Comparison of ENCODE assay signal across 9 cellular contexts in the genomic region with DNA sequence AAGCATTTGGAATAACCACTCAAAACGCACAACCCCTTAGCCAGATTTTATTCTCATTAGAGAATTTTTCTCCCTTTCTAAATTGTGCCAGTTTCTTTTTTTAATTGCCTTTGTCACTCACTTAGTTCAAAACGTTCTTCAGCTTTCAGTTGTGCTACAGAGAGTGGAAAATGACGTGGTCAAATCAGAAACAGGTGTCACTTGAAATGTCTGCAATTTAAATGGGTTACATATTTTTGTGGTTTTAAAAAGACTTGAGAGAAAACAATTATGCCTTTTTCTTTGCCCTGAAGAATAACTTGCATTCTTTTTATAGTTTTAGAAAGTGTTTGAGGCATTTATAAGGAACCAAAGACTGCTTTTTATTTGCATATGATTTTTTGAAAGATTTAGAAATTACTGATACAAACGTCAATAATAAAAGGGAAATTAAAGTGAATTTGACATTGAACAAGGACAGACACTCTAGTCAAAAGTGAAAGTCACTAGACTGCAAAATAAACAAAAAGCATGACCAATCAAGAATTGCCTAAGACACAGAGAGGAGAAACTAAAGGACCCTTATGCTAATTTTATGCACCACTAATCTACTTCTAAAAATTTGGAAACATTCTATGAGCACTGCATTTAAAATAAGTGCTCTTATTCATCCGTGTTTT.
DNase-seq lines count a peak whose midpoint lies in the region; ATAC-seq, FAIRE-seq and TF ChIP-seq lines count a peak whose summit lies in the region.
"Had no signal": no experiment of that assay in that cellular context is flagged by ENCODE, and none has a peak within 500 bp of the region (broad histone marks: within the 10 kb centered on the region; RNA-seq: fewer than 3 reads in every experiment).

No MANE protein-coding gene starts in this region.

- 0 out of 2 replicates have a peak overlapping the region, but pooled peaks have one; percentile 9 for H3K4me2 ChIP-seq in GM12878 (ENCODE audit: control insufficient read depth, insufficient read depth)

- CTCF ChIA-PET in GM12878 (lab: Yijun Ruan, JAX): no interaction called here

- no peak for TF ChIP-seq RAD21 in GM12878 (IDR thresholded peaks at IDR 0.05; ENCODE audit: insufficient read depth, low read depth, low read length)

- DNase-seq in AG08395 (ENCODE audit: low spot score) (peak; percentile 44), GM12878 (ENCODE audit: low read depth, low spot score) (peak; percentile 19), AG20443 (ENCODE audit: low spot score) (no peak), NCI-H1436 (lab: John Stamatoyannopoulos, UW) (no peak)
- DNase-seq in stimulated activated CD4-positive, alpha-beta T cell treated with anti-CD3 and anti-CD28 coated beads, Interleukin-1b, Interleukin-23, amount 100 ng/mL, for 48 hours: no peak
- DNase-seq: NCI-H2081 had no signal

- POLR2A ChIA-PET in GM12878 (lab: Charles Lee): no interaction called here

- no peaks in the 10 kb centered on the region for H4K20me1 ChIP-seq in GM12878 (ENCODE audit: control insufficient read depth, insufficient read depth)

- no TSS peak for BruUV-seq in GM12878 (replicated peaks; lab: Mats Ljungman, UMichigan)

- no peak for TF ChIP-seq POLR2A in GM12878 (IDR thresholded peaks at IDR 0.05; ENCODE audit: low read depth, low read length)

- TF ChIP-seq EP300 in GM12878 (IDR thresholded peaks at IDR 0.05; ENCODE audit: borderline replicate concordance in 1 of 2, control insufficient read depth in 1 of 2, low read depth in 2 of 2, low read length in 2 of 2): peak in 1 of 2 experiments; percentile 51; a peak in 3 of 4 replicates

- RAD21 ChIA-PET in GM12878 (lab: Charles Lee; ENCODE audit: unreplicated experiment): no interaction called here

- in situ Hi-C loops in GM12878 (cut with MboI): no loop called here

- no peak overlapping the region for H3K9ac ChIP-seq in GM12878 (ENCODE audit: control insufficient read depth, insufficient read depth, low read length)

- no peak for FAIRE-seq in GM12878 (lab: Jason Lieb, UNC)

- SMC1A ChIA-PET in GM12878 (lab: Charles Lee; ENCODE audit: uncharacterized antibody, unreplicated experiment): no interaction called here

- intact Hi-C loops in GM12878 (cut with micrococcal nuclease; ENCODE audit: unreplicated experiment): loop anchor here (5.0 kb wide), 1 partner anchor 107 kb away; no protein-coding TSS in a partner anchor

- no peak overlapping the region for H2AFZ ChIP-seq in GM12878 (ENCODE audit: control insufficient read depth, low read depth, low read length)

- TF ChIP-seq CTCF in GM12878 (IDR thresholded peaks at IDR 0.05 in 2 of 3, conservative IDR thresholded peaks at IDR 0.05 in 1 of 3; ENCODE audit: control insufficient read depth in 2 of 3, extremely low read depth in 1 of 3, insufficient read depth in 1 of 3, low read depth in 3 of 3, low read length in 3 of 3): no peak

- H3K4me1 ChIP-seq in GM12878 (ENCODE audit: control insufficient read depth, insufficient read depth, low read length): no peaks in the 10 kb centered on the region

- ATAC-seq in GM19452 (IDR thresholded peaks at IDR 0.05; ENCODE audit: unreplicated experiment) (peak; percentile 74), HG03139 (IDR thresholded peaks at IDR 0.05; ENCODE audit: unreplicated experiment) (peak; percentile 55), GM12878 (peak; percentile 76), HG02870 (IDR thresholded peaks at IDR 0.05; ENCODE audit: unreplicated experiment) (no peak)

- 0 out of 2 replicates have a peak overlapping the region, but pooled peaks have one; percentile 14 for H3K4me3 ChIP-seq in GM12878

- no peak overlapping the region for H3K27ac ChIP-seq in GM12878 (ENCODE audit: control insufficient read depth, insufficient read depth)

- no peaks in the 10 kb centered on the region for H3K27me3 ChIP-seq in GM12878 (replicated peaks in 1 of 2; ENCODE audit: control insufficient read depth in 2 of 2, insufficient read depth in 2 of 2, low read length in 1 of 2)

- no peaks in the 10 kb centered on the region for H3K79me2 ChIP-seq in GM12878 (ENCODE audit: control insufficient read depth, insufficient read depth, low read length)

- H3K36me3 ChIP-seq in GM12878 (ENCODE audit: control insufficient read depth in 2 of 2, insufficient read depth in 2 of 2, low read length in 1 of 2): no peaks in the 10 kb centered on the region

- H3K9me3 ChIP-seq in GM12878 (replicated peaks; ENCODE audit: control insufficient read depth, insufficient read depth, low read length): no peaks in the 10 kb centered on the region

- WGBS in GM12878 (ENCODE audit: insufficient coverage, insufficient replicate concordance, low lambda C conversion rate, missing lambda C conversion rate): 0% methylated on average over 5 of the region's 5 CpGs

TF ChIP-seq in GM12878, 131 proteins besides CTCF, POLR2A, EP300 and RAD21 (continues in another document):
- TF ChIP-seq, protein P1, sequence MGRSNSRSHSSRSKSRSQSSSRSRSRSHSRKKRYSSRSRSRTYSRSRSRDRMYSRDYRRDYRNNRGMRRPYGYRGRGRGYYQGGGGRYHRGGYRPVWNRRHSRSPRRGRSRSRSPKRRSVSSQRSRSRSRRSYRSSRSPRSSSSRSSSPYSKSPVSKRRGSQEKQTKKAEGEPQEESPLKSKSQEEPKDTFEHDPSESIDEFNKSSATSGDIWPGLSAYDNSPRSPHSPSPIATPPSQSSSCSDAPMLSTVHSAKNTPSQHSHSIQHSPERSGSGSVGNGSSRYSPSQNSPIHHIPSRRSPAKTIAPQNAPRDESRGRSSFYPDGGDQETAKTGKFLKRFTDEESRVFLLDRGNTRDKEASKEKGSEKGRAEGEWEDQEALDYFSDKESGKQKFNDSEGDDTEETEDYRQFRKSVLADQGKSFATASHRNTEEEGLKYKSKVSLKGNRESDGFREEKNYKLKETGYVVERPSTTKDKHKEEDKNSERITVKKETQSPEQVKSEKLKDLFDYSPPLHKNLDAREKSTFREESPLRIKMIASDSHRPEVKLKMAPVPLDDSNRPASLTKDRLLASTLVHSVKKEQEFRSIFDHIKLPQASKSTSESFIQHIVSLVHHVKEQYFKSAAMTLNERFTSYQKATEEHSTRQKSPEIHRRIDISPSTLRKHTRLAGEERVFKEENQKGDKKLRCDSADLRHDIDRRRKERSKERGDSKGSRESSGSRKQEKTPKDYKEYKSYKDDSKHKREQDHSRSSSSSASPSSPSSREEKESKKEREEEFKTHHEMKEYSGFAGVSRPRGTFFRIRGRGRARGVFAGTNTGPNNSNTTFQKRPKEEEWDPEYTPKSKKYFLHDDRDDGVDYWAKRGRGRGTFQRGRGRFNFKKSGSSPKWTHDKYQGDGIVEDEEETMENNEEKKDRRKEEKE (IDR thresholded peaks at IDR 0.05): no peak
- TF ChIP-seq NFYA (IDR thresholded peaks at IDR 0.05; ENCODE audit: borderline replicate concordance, low read depth, low read length) (no peak), SIX5 (IDR thresholded peaks at IDR 0.05; ENCODE audit: low read depth, low read length, severe bottlenecking) (no peak), SREBF1 (IDR thresholded peaks at IDR 0.05; ENCODE audit: low read length) (no peak), ATF7 (IDR thresholded peaks at IDR 0.05; ENCODE audit: low read depth) (peak; percentile 81), BMI1 (IDR thresholded peaks at IDR 0.05; ENCODE audit: borderline replicate concordance) (no peak), TCF7 (IDR thresholded peaks at IDR 0.05; ENCODE audit: borderline replicate concordance) (no peak)
- TF ChIP-seq, protein P2, sequence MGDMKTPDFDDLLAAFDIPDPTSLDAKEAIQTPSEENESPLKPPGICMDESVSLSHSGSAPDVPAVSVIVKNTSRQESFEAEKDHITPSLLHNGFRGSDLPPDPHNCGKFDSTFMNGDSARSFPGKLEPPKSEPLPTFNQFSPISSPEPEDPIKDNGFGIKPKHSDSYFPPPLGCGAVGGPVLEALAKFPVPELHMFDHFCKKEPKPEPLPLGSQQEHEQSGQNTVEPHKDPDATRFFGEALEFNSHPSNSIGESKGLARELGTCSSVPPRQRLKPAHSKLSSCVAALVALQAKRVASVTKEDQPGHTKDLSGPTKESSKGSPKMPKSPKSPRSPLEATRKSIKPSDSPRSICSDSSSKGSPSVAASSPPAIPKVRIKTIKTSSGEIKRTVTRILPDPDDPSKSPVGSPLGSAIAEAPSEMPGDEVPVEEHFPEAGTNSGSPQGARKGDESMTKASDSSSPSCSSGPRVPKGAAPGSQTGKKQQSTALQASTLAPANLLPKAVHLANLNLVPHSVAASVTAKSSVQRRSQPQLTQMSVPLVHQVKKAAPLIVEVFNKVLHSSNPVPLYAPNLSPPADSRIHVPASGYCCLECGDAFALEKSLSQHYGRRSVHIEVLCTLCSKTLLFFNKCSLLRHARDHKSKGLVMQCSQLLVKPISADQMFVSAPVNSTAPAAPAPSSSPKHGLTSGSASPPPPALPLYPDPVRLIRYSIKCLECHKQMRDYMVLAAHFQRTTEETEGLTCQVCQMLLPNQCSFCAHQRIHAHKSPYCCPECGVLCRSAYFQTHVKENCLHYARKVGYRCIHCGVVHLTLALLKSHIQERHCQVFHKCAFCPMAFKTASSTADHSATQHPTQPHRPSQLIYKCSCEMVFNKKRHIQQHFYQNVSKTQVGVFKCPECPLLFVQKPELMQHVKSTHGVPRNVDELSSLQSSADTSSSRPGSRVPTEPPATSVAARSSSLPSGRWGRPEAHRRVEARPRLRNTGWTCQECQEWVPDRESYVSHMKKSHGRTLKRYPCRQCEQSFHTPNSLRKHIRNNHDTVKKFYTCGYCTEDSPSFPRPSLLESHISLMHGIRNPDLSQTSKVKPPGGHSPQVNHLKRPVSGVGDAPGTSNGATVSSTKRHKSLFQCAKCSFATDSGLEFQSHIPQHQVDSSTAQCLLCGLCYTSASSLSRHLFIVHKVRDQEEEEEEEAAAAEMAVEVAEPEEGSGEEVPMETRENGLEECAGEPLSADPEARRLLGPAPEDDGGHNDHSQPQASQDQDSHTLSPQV (IDR thresholded peaks at IDR 0.05): no peak
- TF ChIP-seq, protein P3, sequence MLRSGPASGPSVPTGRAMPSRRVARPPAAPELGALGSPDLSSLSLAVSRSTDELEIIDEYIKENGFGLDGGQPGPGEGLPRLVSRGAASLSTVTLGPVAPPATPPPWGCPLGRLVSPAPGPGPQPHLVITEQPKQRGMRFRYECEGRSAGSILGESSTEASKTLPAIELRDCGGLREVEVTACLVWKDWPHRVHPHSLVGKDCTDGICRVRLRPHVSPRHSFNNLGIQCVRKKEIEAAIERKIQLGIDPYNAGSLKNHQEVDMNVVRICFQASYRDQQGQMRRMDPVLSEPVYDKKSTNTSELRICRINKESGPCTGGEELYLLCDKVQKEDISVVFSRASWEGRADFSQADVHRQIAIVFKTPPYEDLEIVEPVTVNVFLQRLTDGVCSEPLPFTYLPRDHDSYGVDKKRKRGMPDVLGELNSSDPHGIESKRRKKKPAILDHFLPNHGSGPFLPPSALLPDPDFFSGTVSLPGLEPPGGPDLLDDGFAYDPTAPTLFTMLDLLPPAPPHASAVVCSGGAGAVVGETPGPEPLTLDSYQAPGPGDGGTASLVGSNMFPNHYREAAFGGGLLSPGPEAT (IDR thresholded peaks at IDR 0.05; ENCODE audit: low read depth): no peak

Comparison
In these comparisons a context has a peak if more than half of its experiments do, and no peak if none do; other contexts are left out.
1. DNase-seq: peak in AG08395 (single experiment) and GM12878 (single experiment); none in stimulated activated CD4-positive, alpha-beta T cell treated with anti-CD3 and anti-CD28 coated beads, Interleukin-1b, Interleukin-23, amount 100 ng/mL, for 48 hours (single experiment), AG20443 (single experiment) and NCI-H1436 (single experiment).